In the genomic region with DNA sequence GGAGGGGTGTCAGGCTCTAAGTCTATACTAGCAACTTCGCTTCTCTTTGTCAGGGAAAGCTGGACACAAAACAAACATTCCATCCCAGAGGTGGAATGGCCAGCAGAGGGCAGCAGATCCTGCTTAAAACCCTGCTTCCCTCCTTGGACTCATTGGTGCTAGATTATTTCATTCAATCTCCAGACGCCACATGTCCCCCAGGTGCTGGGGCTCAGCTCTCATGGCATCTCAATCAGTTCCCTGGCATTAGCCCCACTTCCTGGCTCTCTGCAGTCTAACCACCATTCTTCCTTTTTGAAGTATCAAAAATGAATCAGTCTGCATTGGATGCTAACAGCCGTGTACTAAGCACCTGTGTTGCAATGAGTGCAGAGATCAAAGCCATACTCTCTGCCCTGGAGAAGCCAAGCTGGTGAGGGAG, we compare ENCODE assay signal across 8 cellular contexts. TPM values are rescaled to one million over a fixed set of nuclear protein-coding genes. Genes with fewer than 3 reads are reported as not detected.
A peak's percentile ranks its signal among the peaks of the same experiment; 100 is the strongest.
DNase-seq lines count a peak whose midpoint lies in the region; ATAC-seq, FAIRE-seq and TF ChIP-seq lines count a peak whose summit lies in the region.

No MANE protein-coding gene starts in this region.

- DNase-seq in GM12891 (ENCODE audit: insufficient read length, low spot score) (no peak), NCI-H226 (peak; percentile 39), epithelial cell of esophagus (ENCODE audit: low read depth) (peak; percentile 68), mucosa of descending colon (peak in 2 of 3 donors; percentile 64 to 82)
- peak in 2 of 3 experiments; percentile 26 to 36 for DNase-seq in activated CD8-positive, alpha-beta memory T cell treated with anti-CD3 and anti-CD28 coated beads for 48 hours (ENCODE audit: low read depth in 2 of 3, low spot score in 2 of 3)
- DNase-seq in stimulated activated CD8-positive, alpha-beta memory T cell treated with anti-CD3 and anti-CD28 coated beads, Interleukin-7, amount 100 ng/mL, for 24 hours (ENCODE audit: low read depth): peak; percentile 25

- FAIRE-seq in GM12891 (lab: Jason Lieb, UNC): peak; percentile 86

- peak; percentile 99 for TF ChIP-seq CTCF in 22Rv1 (IDR thresholded peaks at IDR 0.05)
- TF ChIP-seq CTCF in epithelial cell of esophagus (IDR thresholded peaks at IDR 0.05; ENCODE audit: insufficient read depth, low read depth, low read length, missing control alignments): peak; percentile 91
- TF ChIP-seq CTCF in mucosa of descending colon (IDR thresholded peaks at IDR 0.05): peak; percentile 66

- no peak for TF ChIP-seq POLR2A in GM12891 (IDR thresholded peaks at IDR 0.05; ENCODE audit: low read depth, low read length)

- H3K27ac ChIP-seq in 22Rv1: no peak overlapping the region

- no peaks in the 10 kb centered on the region for H3K4me1 ChIP-seq in mucosa of descending colon (ENCODE audit: low read depth)

- H3K4me3 ChIP-seq in epithelial cell of esophagus (ENCODE audit: low read length) (no peak overlapping the region), mucosa of descending colon (no peak overlapping the region)

- H3K36me3 ChIP-seq in mucosa of descending colon (ENCODE audit: low read depth): no peaks in the 10 kb centered on the region

- intact Hi-C loops in mucosa of descending colon (cut with DNase I, micrococcal nuclease): no loop called here

- ATAC-seq in mucosa of descending colon (peak; percentile 65), HG02840 (IDR thresholded peaks at IDR 0.05; ENCODE audit: low FRiP score, unreplicated experiment) (no peak)

- H3K9me3 ChIP-seq in mucosa of descending colon: no peaks in the 10 kb centered on the region

TF ChIP-seq in GM12891, 5 proteins besides CTCF, POLR2A, EP300 and RAD21:
- TF ChIP-seq POU2F2 (IDR thresholded peaks at IDR 0.05; ENCODE audit: low read depth, low read length): no peak
- no peak for TF ChIP-seq POLR2AphosphoS5 (IDR thresholded peaks at IDR 0.05; ENCODE audit: low read depth, low read length)
- no peak for TF ChIP-seq PAX5 (IDR thresholded peaks at IDR 0.05; ENCODE audit: insufficient read depth, low read length, severe bottlenecking)
- TF ChIP-seq SPI1 (IDR thresholded peaks at IDR 0.05; ENCODE audit: low read depth, low read length): no peak
- TF ChIP-seq TAF1 (IDR thresholded peaks at IDR 0.05; ENCODE audit: low read depth, low read length): no peak

RNA-seq across cellular contexts. Expression of gene PPP1R1A, which starts 8.1 kb away (rescaled TPM):
- 0.05 TPM for polyA plus RNA-seq in GM12891 (2012; ENCODE audit: low read depth, missing spikeins)
- total RNA-seq in mucosa of descending colon: 10 to 100 TPM in 1 of 3 donors, under 1 TPM in 2; 0.52 to 30.0 (median 0.75) TPM

RNA-seq across cellular contexts. Expression of gene LACRT, which starts 38.2 kb away (rescaled TPM):
- polyA plus RNA-seq in GM12891 (2012; ENCODE audit: low read depth, missing spikeins): not detected
- not detected for total RNA-seq in mucosa of descending colon

RNA-seq across cellular contexts. Expression of gene PDE1B, which starts 47.1 kb away (rescaled TPM):
- polyA plus RNA-seq in GM12891 (2012; ENCODE audit: low read depth, missing spikeins): 2.3 TPM
- 1 to 10 TPM in 2 of 3 donors, under 1 TPM in 1; 0.35 to 4.0 (median 2.2) TPM for total RNA-seq in mucosa of descending colon

RNA-seq across cellular contexts. Expression of gene DCD, which starts 51.6 kb away (rescaled TPM):
- not detected for polyA plus RNA-seq in GM12891 (2012; ENCODE audit: low read depth, missing spikeins)
- not detected for total RNA-seq in mucosa of descending colon
